24 cellular contexts compared by ENCODE assay signal in genomic region chr4:153337686-153338085, GRCh38. TPM values are rescaled to one million over a fixed set of nuclear protein-coding genes. Genes with fewer than 3 reads are reported as not detected.
DNase-seq lines count a peak whose midpoint lies in the region; ATAC-seq and TF ChIP-seq lines count a peak whose summit lies in the region.
"Had no signal": no experiment of that assay in that cellular context is flagged by ENCODE, and none has a peak within 500 bp of the region (broad histone marks: within the 10 kb centered on the region; RNA-seq: fewer than 3 reads in every experiment).

No MANE protein-coding gene starts in this region.

- no peak for ATAC-seq in heart left ventricle
- ATAC-seq in lower lobe of right lung = no peak
- ATAC-seq: A549, GM23338, HCT116 had no signal

- no peaks in the 10 kb centered on the region for H3K27me3 Mint-ChIP-seq in neural crest cell (ENCODE audit: low read depth)

- H3K9me3 Mint-ChIP-seq in neural crest cell = no peaks in the 10 kb centered on the region
- H3K9me3 Mint-ChIP-seq: CD14-positive monocyte; CD4-positive, alpha-beta T cell; CD8-positive, alpha-beta memory T cell; GM23338; H9 had no signal

- DNase-seq in adrenal gland (peak; percentile 25 to 69 (median 41)), dermis blood vessel endothelial cell (peak; percentile 59), neural crest cell (ENCODE audit: low read depth, low spot score) (no peak), heart left ventricle (no peak), COLO829 (ENCODE audit: low spot score) (no peak), lower lobe of right lung (no peak)
- no peak for DNase-seq in activated effector memory CD4-positive, alpha-beta T cell treated with anti-CD3 and anti-CD28 coated beads, Interleukin-2, amount 50 U/mL, for 16 hours
- DNase-seq: 8988T; ACHN; AML-193; BE2C; Calu3; CD4-positive, alpha-beta T cell; CD8-positive, alpha-beta memory T cell; COR-L47; DMS53; GF-D8; H9 had no signal

- H3K27me3 ChIP-seq in DOHH2 (ENCODE audit: control insufficient read depth, low read length) = no peaks in the 10 kb centered on the region
- H3K27me3 ChIP-seq in adrenal gland = no peaks in the 10 kb centered on the region
- no peaks in the 10 kb centered on the region for H3K27me3 ChIP-seq in heart left ventricle
- H3K27me3 ChIP-seq in lower lobe of right lung (ENCODE audit: low read depth) = no peaks in the 10 kb centered on the region
- H3K27me3 ChIP-seq: BE2C; BLaER1 treated with 17β-estradiol and CSF1 and Interleukin-3, amounts not matched to agents 10 nM and 100 nM had no signal

- no peaks in the 10 kb centered on the region for H4K20me1 ChIP-seq in DOHH2 (ENCODE audit: control insufficient read depth, insufficient read depth, low read depth, low read length)
- H4K20me1 ChIP-seq: BLaER1 treated with 17β-estradiol and CSF1 and Interleukin-3, amounts not matched to agents 10 nM and 100 nM had no signal

- peaks cover 18% of the 10 kb centered on the region for H3K36me3 Mint-ChIP-seq in neural crest cell (ENCODE audit: low read depth)
- H3K36me3 Mint-ChIP-seq: CD14-positive monocyte; CD8-positive, alpha-beta memory T cell had no signal

- H3K27ac Mint-ChIP-seq in neural crest cell (ENCODE audit: unreplicated experiment) = peak overlapping the region; percentile 16
- H3K27ac Mint-ChIP-seq: CD14-positive monocyte; CD4-positive, alpha-beta T cell; CD8-positive, alpha-beta memory T cell; GM23338; H9 had no signal

- H3K27ac ChIP-seq in DOHH2 (ENCODE audit: low read depth, low read length) (no peak overlapping the region), adrenal gland (no peak overlapping the region), heart left ventricle (no peak overlapping the region), lower lobe of right lung (no peak overlapping the region)
- H3K27ac ChIP-seq: A549; BLaER1 treated with 17β-estradiol and CSF1 and Interleukin-3, amounts not matched to agents 10 nM and 100 nM had no signal

- H3K4me3 Mint-ChIP-seq in neural crest cell = no peak overlapping the region
- H3K4me3 Mint-ChIP-seq: CD14-positive monocyte; CD4-positive, alpha-beta T cell; CD8-positive, alpha-beta memory T cell; GM23338; H9 had no signal

- H3K9me2 ChIP-seq in DOHH2 (replicated peaks; ENCODE audit: control insufficient read depth, low read length) = no peaks in the 10 kb centered on the region

- H3K4me2 ChIP-seq in DOHH2 (ENCODE audit: low read length) = peak overlapping the region; percentile 0
- H3K4me2 ChIP-seq: A549; BLaER1 treated with 17β-estradiol and CSF1 and Interleukin-3, amounts not matched to agents 10 nM and 100 nM; GM23338 had no signal

- intact Hi-C loops in adrenal gland (cut with DNase I) (no loop called here), heart left ventricle (cut with DNase I) (no loop called here), lower lobe of right lung (cut with DNase I) (no loop called here)

- H3K9me3 ChIP-seq in DOHH2 (ENCODE audit: control insufficient read depth, insufficient read depth, low read length) = no peaks in the 10 kb centered on the region
- H3K9me3 ChIP-seq in adrenal gland (replicated peaks in 1 of 3) = no peaks in the 10 kb centered on the region
- H3K9me3 ChIP-seq in heart left ventricle = no peaks in the 10 kb centered on the region
- no peaks in the 10 kb centered on the region for H3K9me3 ChIP-seq in lower lobe of right lung
- H3K9me3 ChIP-seq: A549, BE2C had no signal

- H3K4me3 ChIP-seq in DOHH2 (ENCODE audit: low read length) (no peak overlapping the region), adrenal gland (no peak overlapping the region), heart left ventricle (no peak overlapping the region), lower lobe of right lung (no peak overlapping the region)
- H3K4me3 ChIP-seq: A549; BLaER1 treated with 17β-estradiol and CSF1 and Interleukin-3, amounts not matched to agents 10 nM and 100 nM; GM23338 had no signal

- H3K4me1 Mint-ChIP-seq in neural crest cell = peaks cover 3% of the 10 kb centered on the region

- TF ChIP-seq CTCF in DOHH2 (IDR thresholded peaks at IDR 0.05; ENCODE audit: low read depth, low read length, poor library complexity, severe bottlenecking) (no peak), adrenal gland (IDR thresholded peaks at IDR 0.05) (no peak), neural crest cell (conservative IDR thresholded peaks at IDR 0.05) (no peak), heart left ventricle (IDR thresholded peaks at IDR 0.05) (no peak), lower lobe of right lung (IDR thresholded peaks at IDR 0.05) (no peak)

- 29 to 48% (median 37%) methylated on average over 4 of the region's 4 CpGs for WGBS in adrenal gland, 4 donors
- 62 to 72% (median 64%) methylated on average over 4 of the region's 4 CpGs for WGBS in heart left ventricle, 4 donors

- peaks cover 3% of the 10 kb centered on the region for H3F3A ChIP-seq in DOHH2 (ENCODE audit: control insufficient read depth, insufficient read depth)

- H3K4me1 ChIP-seq in DOHH2 (ENCODE audit: control insufficient read depth, low read length) (peaks cover 48% of the 10 kb centered on the region), adrenal gland (replicated peaks in 1 of 2) (peaks cover 0 to 5% of the 10 kb centered on the region in 2 donors), heart left ventricle (peaks cover 0 to 11% (median 6%) of the 10 kb centered on the region in 12 donors), lower lobe of right lung (peaks cover 4% of the 10 kb centered on the region)
- H3K4me1 ChIP-seq: BE2C had no signal

- no peaks in the 10 kb centered on the region; the same call in 1 of the 2 replicates for H3K36me3 ChIP-seq in DOHH2 (ENCODE audit: control insufficient read depth, low read length)
- H3K36me3 ChIP-seq in adrenal gland (replicated peaks in 1 of 2) = peaks cover 0 to 4% of the 10 kb centered on the region in 2 donors
- H3K36me3 ChIP-seq in heart left ventricle = peaks cover 0 to 45% (median 12%) of the 10 kb centered on the region in 9 donors
- H3K36me3 ChIP-seq in lower lobe of right lung = peaks cover 7% of the 10 kb centered on the region

- H3K79me2 ChIP-seq in DOHH2 (ENCODE audit: control insufficient read depth, low read length) = peaks cover 34% of the 10 kb centered on the region

- TF ChIP-seq POLR2A in adrenal gland (IDR thresholded peaks at IDR 0.05) = no peak
- no peak for TF ChIP-seq POLR2A in heart left ventricle (IDR thresholded peaks at IDR 0.05)

RNA-seq across cellular contexts. Expression of gene MND1, which starts 6.8 kb away (rescaled TPM):
- total RNA-seq in adrenal gland (1 to 10 TPM in 1 of 8 donors, under 1 TPM in 4, not detected in 3; 0.36 to 1.2 (median 0.53) TPM), dermis blood vessel endothelial cell (2.4 and 5.6 TPM in 2 replicates), neural crest cell (33.6 and 36.1 TPM in 2 replicates), heart left ventricle (1 to 10 TPM in 1 of 9 donors, under 1 TPM in 2, not detected in 6; 0.30 to 1.3 (median 0.73) TPM), lower lobe of right lung (0.83 TPM)
- polyA plus RNA-seq in adrenal gland (1 to 10 TPM in 1 of 3 donors, under 1 TPM in 2; 0.44 to 2.3 (median 0.48) TPM), heart left ventricle (under 1 TPM; 0.27 to 0.40 TPM)
- polyA plus RNA-seq: CD14-positive monocyte had no signal

Comparison
In these comparisons a context has a peak if more than half of its experiments do, and no peak if none do; other contexts are left out.
1. DNase-seq: peak in adrenal gland (7 of 7) and dermis blood vessel endothelial cell (single experiment); none in neural crest cell (single experiment), heart left ventricle (0 of 5), COLO829 (single experiment), activated effector memory CD4-positive, alpha-beta T cell treated with anti-CD3 and anti-CD28 coated beads, Interleukin-2, amount 50 U/mL, for 16 hours (single experiment) and lower lobe of right lung (single experiment).